8 cellular contexts compared by ENCODE assay signal in the genomic region with DNA sequence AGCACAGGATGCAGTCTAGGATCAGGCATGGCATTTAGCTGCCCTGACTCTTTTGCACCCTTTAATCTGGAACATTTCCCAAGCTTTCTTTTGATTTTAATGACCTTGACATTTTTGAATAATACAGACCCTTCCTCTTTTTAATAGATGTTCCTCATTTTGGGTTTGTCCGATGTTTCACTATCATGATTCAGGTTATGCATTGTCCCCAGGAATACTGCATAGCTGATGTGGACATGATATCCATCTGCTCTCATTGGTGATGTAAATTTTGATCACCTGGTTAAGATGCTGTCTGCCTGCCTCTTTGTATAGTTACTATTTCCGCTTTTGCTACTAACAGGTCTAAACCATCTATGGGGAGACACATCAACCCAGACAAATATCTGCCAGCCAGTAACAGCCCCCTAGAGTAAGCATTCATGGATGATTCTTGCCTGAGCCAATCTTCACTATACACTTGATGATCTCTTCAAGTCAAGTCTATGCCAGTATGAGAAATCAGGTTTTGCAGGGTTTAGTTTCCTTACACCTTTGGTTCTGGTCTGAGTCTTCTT. TPM values are rescaled to one million over a fixed set of nuclear protein-coding genes. Genes with fewer than 3 reads are reported as not detected.
DNase-seq lines count a peak whose midpoint lies in the region; ATAC-seq and TF ChIP-seq lines count a peak whose summit lies in the region.

No MANE protein-coding gene starts in this region.

- peaks cover 42% of the 10 kb centered on the region for H3K4me1 Mint-ChIP-seq in activated naive CD8-positive, alpha-beta T cell treated with anti-CD3 and anti-CD28 coated beads for 36 hours
- peaks cover 51 to 63% (median 63%) of the 10 kb centered on the region in 3 donors for H3K4me1 Mint-ChIP-seq in naive B cell

- DNase-seq in activated naive CD8-positive, alpha-beta T cell treated with anti-CD3 and anti-CD28 coated beads for 36 hours, result no peak
- DNase-seq in naive B cell (peak; percentile 81), COLO829 (ENCODE audit: low spot score) (no peak), NCI-H146 treated with DMSO at 0.1 percent for 48 hours (lab: John Stamatoyannopoulos, UW; ENCODE audit: unreplicated experiment) (no peak), ACHN (no peak)

- ATAC-seq in GM19324 (IDR thresholded peaks at IDR 0.05; ENCODE audit: low FRiP score, unreplicated experiment), result peak; percentile 17
- ATAC-seq in HG03280 (IDR thresholded peaks at IDR 0.05; ENCODE audit: unreplicated experiment), result peak; percentile 34
- ATAC-seq in naive B cell (ENCODE audit: low read depth in 2 of 2), result peak; percentile 57 to 59

- H3K27me3 Mint-ChIP-seq in activated naive CD8-positive, alpha-beta T cell treated with anti-CD3 and anti-CD28 coated beads for 36 hours, result no peaks in the 10 kb centered on the region
- H3K27me3 Mint-ChIP-seq in naive B cell, result no peaks in the 10 kb centered on the region

- H3K27ac Mint-ChIP-seq in activated naive CD8-positive, alpha-beta T cell treated with anti-CD3 and anti-CD28 coated beads for 36 hours, result peak overlapping the region; percentile 88
- peak overlapping the region; percentile 94 to 100 (median 100) for H3K27ac Mint-ChIP-seq in naive B cell

- peak overlapping the region; percentile 93; the same call in 1 of the 2 replicates for H3K27ac ChIP-seq in C4-2B

- H3K9me3 Mint-ChIP-seq in activated naive CD8-positive, alpha-beta T cell treated with anti-CD3 and anti-CD28 coated beads for 36 hours, result no peaks in the 10 kb centered on the region
- no peaks in the 10 kb centered on the region for H3K9me3 Mint-ChIP-seq in naive B cell

- TF ChIP-seq CTCF in C4-2B (conservative IDR thresholded peaks at IDR 0.05), result no peak

- peak overlapping the region; percentile 83 for H3K4me3 Mint-ChIP-seq in activated naive CD8-positive, alpha-beta T cell treated with anti-CD3 and anti-CD28 coated beads for 36 hours
- H3K4me3 Mint-ChIP-seq in naive B cell, result peak overlapping the region; percentile 92 to 97 (median 94)

- peaks cover 15% of the 10 kb centered on the region for H3K36me3 Mint-ChIP-seq in activated naive CD8-positive, alpha-beta T cell treated with anti-CD3 and anti-CD28 coated beads for 36 hours
- peaks cover 0 to 5% of the 10 kb centered on the region in 2 donors for H3K36me3 Mint-ChIP-seq in naive B cell

- in situ Hi-C loops in ACHN (cut with HindIII; ENCODE audit: low pct_ligation_motif_present, low pct_unique_long_range_greater_than_20kb, low sequenced_read_pairs), result no loop called here

RNA-seq across cellular contexts. Expression of a gene that starts 50.6 kb away (rescaled TPM):
- total RNA-seq in activated naive CD8-positive, alpha-beta T cell treated with anti-CD3 and anti-CD28 coated beads for 36 hours, result 10 to 100 TPM in 1 of 2 experiments, 1 to 10 TPM in 1; 9.8 to 10.3 TPM
- polyA plus RNA-seq in naive B cell (ENCODE audit: low read depth in 6 of 6), result 10 to 100 TPM in 3 of 6 donors, 1 to 10 TPM in 3; 5.5 to 20.8 (median 10.3) TPM
